Comparison of ENCODE assay signal across 8 cellular contexts in the genomic region with DNA sequence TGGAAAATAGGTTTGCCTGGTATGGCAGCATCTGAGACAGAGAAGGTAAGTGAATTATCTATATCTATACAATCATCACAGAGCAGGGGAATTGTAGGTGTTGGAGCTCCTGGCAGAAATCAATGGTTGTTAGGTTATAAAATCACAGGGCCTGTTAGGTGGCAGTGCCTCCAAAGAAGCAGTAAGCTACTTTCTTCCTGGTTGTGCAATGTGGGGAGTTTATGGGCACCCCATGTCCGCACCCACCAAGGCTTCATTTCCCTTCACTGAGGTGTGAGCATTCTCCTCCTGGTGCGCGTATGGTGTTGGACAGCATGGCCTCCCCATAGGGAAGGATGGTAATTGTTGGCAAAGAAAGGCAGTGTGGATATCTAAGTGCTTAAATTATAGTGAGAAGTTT.
"Had no signal": no experiment of that assay in that cellular context is flagged by ENCODE, and none has a peak within 500 bp of the region (broad histone marks: within the 10 kb centered on the region; RNA-seq: fewer than 3 reads in every experiment).

No MANE protein-coding gene starts in this region.

- DNase-seq: H7, HFFc6 had no signal

- H3K36me3 Mint-ChIP-seq: IgD-negative memory B cell had no signal

- H3K27ac ChIP-seq: HL-60 had no signal

- H3K4me3 ChIP-seq: GM23338, HAP-1 had no signal

- H3K36me3 ChIP-seq: HAP-1 had no signal

- H3K4me1 Mint-ChIP-seq: IgD-negative memory B cell had no signal

- H2AFZ ChIP-seq: GM23338 had no signal

- H3K4me2 ChIP-seq: GM23338 had no signal

- FAIRE-seq: H1, HepG2 had no signal

- H3K9me3 Mint-ChIP-seq: GM23338, HFFc6, IgD-negative memory B cell had no signal

- H3K9me3 ChIP-seq: HAP-1 had no signal

- H3K4me3 Mint-ChIP-seq: GM23338, HFFc6, IgD-negative memory B cell had no signal

- H3K27me3 Mint-ChIP-seq: IgD-negative memory B cell had no signal

- H3K4me1 ChIP-seq: HAP-1 had no signal

- H3K27ac Mint-ChIP-seq: GM23338, HFFc6, IgD-negative memory B cell had no signal
